ENCODE assay signal across 36 cellular contexts in genomic region chr17:53818271-53818670, GRCh38. TPM values are rescaled to one million over a fixed set of nuclear protein-coding genes. Genes with fewer than 3 reads are reported as not detected.
"Had no signal": no experiment of that assay in that cellular context is flagged by ENCODE, and none has a peak within 500 bp of the region (broad histone marks: within the 10 kb centered on the region; RNA-seq: fewer than 3 reads in every experiment).

No MANE protein-coding gene starts in this region.

- H3K36me3 ChIP-seq: brain microvascular endothelial cell, esophagus muscularis mucosa, gastrocnemius medialis, heart left ventricle had no signal

- H3K9me3 Mint-ChIP-seq: activated CD4-positive, alpha-beta T cell treated with anti-CD3 and anti-CD28 coated beads, Interleukin-2, amount 10 ng/mL, durations not matched to agents 24 days and 14 days; activated naive CD4-positive, alpha-beta T cell treated with anti-CD3 and anti-CD28 coated beads, Interleukin-2, amount 50 U/mL, for 72 hours; central memory CD8-positive, alpha-beta T cell had no signal

- H3K27me3 ChIP-seq: brain microvascular endothelial cell, esophagus muscularis mucosa, foreskin keratinocyte, gastrocnemius medialis, heart left ventricle had no signal

- H3K27ac ChIP-seq: brain microvascular endothelial cell, esophagus muscularis mucosa, foreskin keratinocyte, gastrocnemius medialis, heart left ventricle had no signal

- H3K4me1 ChIP-seq: esophagus muscularis mucosa, foreskin keratinocyte, gastrocnemius medialis, heart left ventricle had no signal

- H3K4me3 Mint-ChIP-seq: activated CD4-positive, alpha-beta memory T cell treated with anti-CD3 and anti-CD28 coated beads for 36 hours; activated CD4-positive, alpha-beta T cell treated with anti-CD3 and anti-CD28 coated beads for 36 hours; activated CD4-positive, alpha-beta T cell treated with anti-CD3 and anti-CD28 coated beads, Interleukin-2, amount 10 ng/mL, durations not matched to agents 24 days and 14 days; activated CD8-positive, alpha-beta memory T cell treated with anti-CD3 and anti-CD28 coated beads, Interleukin-2, amount 10 ng/mL, durations not matched to agents 7 days and 5 days; activated CD8-positive, alpha-beta T cell treated with anti-CD3 and anti-CD28 coated beads, Interleukin-2, amount 10 ng/mL, durations not matched to agents 7 days and 5 days; activated naive CD4-positive, alpha-beta T cell treated with anti-CD3 and anti-CD28 coated beads, Interleukin-2, amount 10 ng/mL, durations not matched to agents 7 days and 5 days; activated naive CD8-positive, alpha-beta T cell treated with anti-CD3 and anti-CD28 coated beads, Interleukin-2, amount 10 ng/mL, durations not matched to agents 7 days and 5 days; activated T-cell treated with anti-CD3 and anti-CD28 coated beads, Interleukin-2, amount 50 U/mL, for 24 hours; activated T-cell treated with anti-CD3 and anti-CD28 coated beads, Interleukin-2, amount 50 U/mL, for 72 hours; central memory CD8-positive, alpha-beta T cell; effector memory CD8-positive, alpha-beta T cell; T-helper 17 cell; T-helper 2 cell treated with Interferon-gamma antibody and Interleukin-4, amounts not matched to agents 5 μg/mL and 100 μg/mL, for 36 hours had no signal

- H3K27me3 Mint-ChIP-seq: activated CD4-positive, alpha-beta memory T cell treated with anti-CD3 and anti-CD28 coated beads for 36 hours; activated CD4-positive, alpha-beta T cell treated with anti-CD3 and anti-CD28 coated beads for 36 hours; activated CD4-positive, alpha-beta T cell treated with anti-CD3 and anti-CD28 coated beads, Interleukin-2, amount 10 ng/mL, durations not matched to agents 24 days and 14 days; activated CD8-positive, alpha-beta memory T cell treated with anti-CD3 and anti-CD28 coated beads, Interleukin-2, amount 10 ng/mL, durations not matched to agents 7 days and 5 days; activated naive CD4-positive, alpha-beta T cell treated with anti-CD3 and anti-CD28 coated beads, Interleukin-2, amount 10 ng/mL, durations not matched to agents 7 days and 5 days; activated naive CD8-positive, alpha-beta T cell treated with anti-CD3 and anti-CD28 coated beads, Interleukin-2, amount 10 ng/mL, durations not matched to agents 7 days and 5 days; activated T-cell treated with anti-CD3 and anti-CD28 coated beads, Interleukin-2, amount 50 U/mL, for 24 hours; central memory CD8-positive, alpha-beta T cell; effector memory CD8-positive, alpha-beta T cell; T-helper 17 cell had no signal

- H3K27ac Mint-ChIP-seq: activated CD4-positive, alpha-beta memory T cell treated with anti-CD3 and anti-CD28 coated beads for 36 hours; activated CD4-positive, alpha-beta T cell treated with anti-CD3 and anti-CD28 coated beads for 36 hours; activated CD4-positive, alpha-beta T cell treated with anti-CD3 and anti-CD28 coated beads, Interleukin-2, amount 10 ng/mL, durations not matched to agents 24 days and 14 days; activated CD8-positive, alpha-beta memory T cell treated with anti-CD3 and anti-CD28 coated beads, Interleukin-2, amount 10 ng/mL, durations not matched to agents 7 days and 5 days; activated CD8-positive, alpha-beta T cell treated with anti-CD3 and anti-CD28 coated beads, Interleukin-2, amount 10 ng/mL, durations not matched to agents 7 days and 5 days; activated naive CD4-positive, alpha-beta T cell treated with anti-CD3 and anti-CD28 coated beads, Interleukin-2, amount 10 ng/mL, durations not matched to agents 7 days and 5 days; activated naive CD4-positive, alpha-beta T cell treated with anti-CD3 and anti-CD28 coated beads, Interleukin-2, amount 50 U/mL, for 72 hours; activated naive CD8-positive, alpha-beta T cell treated with anti-CD3 and anti-CD28 coated beads, Interleukin-2, amount 10 ng/mL, durations not matched to agents 7 days and 5 days; activated T-cell treated with anti-CD3 and anti-CD28 coated beads, Interleukin-2, amount 50 U/mL, for 24 hours; activated T-cell treated with anti-CD3 and anti-CD28 coated beads, Interleukin-2, amount 50 U/mL, for 72 hours; effector memory CD8-positive, alpha-beta T cell; T-helper 17 cell; T-helper 2 cell treated with Interferon-gamma antibody and Interleukin-4, amounts not matched to agents 5 μg/mL and 100 μg/mL, for 36 hours had no signal

- ATAC-seq: activated CD4-positive, alpha-beta T cell treated with anti-CD3 and anti-CD28 coated beads for 36 hours; activated CD8-positive, alpha-beta memory T cell treated with anti-CD3 and anti-CD28 coated beads, Interleukin-2, amount 10 ng/mL, durations not matched to agents 7 days and 5 days; activated CD8-positive, alpha-beta T cell treated with anti-CD3 and anti-CD28 coated beads, Interleukin-2, amount 10 ng/mL, durations not matched to agents 7 days and 5 days; activated naive CD4-positive, alpha-beta T cell treated with anti-CD3 and anti-CD28 coated beads, Interleukin-2, amount 50 U/mL, for 72 hours; activated T-cell treated with anti-CD3 and anti-CD28 coated beads, Interleukin-2, amount 50 U/mL, for 72 hours; effector memory CD8-positive, alpha-beta T cell; foreskin keratinocyte; gastrocnemius medialis; heart left ventricle; T-helper 17 cell had no signal

- H3K9me3 ChIP-seq: esophagus muscularis mucosa, gastrocnemius medialis had no signal

- H3K4me3 ChIP-seq: esophagus muscularis mucosa, gastrocnemius medialis, heart left ventricle had no signal

- DNase-seq: activated CD4-positive, alpha-beta memory T cell treated with anti-CD3 and anti-CD28 coated beads for 36 hours; activated CD4-positive, alpha-beta T cell treated with anti-CD3 and anti-CD28 coated beads for 36 hours; activated CD4-positive, alpha-beta T cell treated with anti-CD3 and anti-CD28 coated beads, Interleukin-2, amount 10 ng/mL, durations not matched to agents 24 days and 14 days; activated CD4-positive, CD25-positive, alpha-beta regulatory T cell; activated CD4-positive, CD25-positive, alpha-beta regulatory T cell treated with anti-CD3 and anti-CD28 coated beads, Interleukin-2, amount 50 U/mL, for 72 hours; activated CD8-positive, alpha-beta memory T cell treated with anti-CD3 and anti-CD28 coated beads, Interleukin-2, amount 10 ng/mL, durations not matched to agents 7 days and 5 days; activated CD8-positive, alpha-beta memory T cell treated with anti-CD3 and anti-CD28 coated beads, Interleukin-2, amount 50 U/mL, for 4 hours; activated CD8-positive, alpha-beta T cell treated with anti-CD3 and anti-CD28 coated beads, Interleukin-2, amount 10 ng/mL, durations not matched to agents 7 days and 5 days; activated gamma-delta T cell; activated naive CD4-positive, alpha-beta T cell; activated naive CD4-positive, alpha-beta T cell treated with anti-CD3 and anti-CD28 coated beads, Interleukin-2, amount 10 ng/mL, durations not matched to agents 7 days and 5 days; activated naive CD8-positive, alpha-beta T cell treated with anti-CD3 and anti-CD28 coated beads, Interleukin-2, amount 10 ng/mL, durations not matched to agents 7 days and 5 days; activated T-cell treated with anti-CD3 and anti-CD28 coated beads for 4 hours; activated T-cell treated with anti-CD3 and anti-CD28 coated beads, Interleukin-2, amount 50 U/mL, for 24 hours; activated T-cell treated with anti-CD3 and anti-CD28 coated beads, Interleukin-2, amount 50 U/mL, for 72 hours; brain microvascular endothelial cell; cortex of kidney; dermis blood vessel endothelial cell; effector CD4-positive, alpha-beta T cell; effector memory CD8-positive, alpha-beta T cell; erythroblast; foreskin keratinocyte; gastrocnemius medialis; glutamatergic neuron; heart left ventricle; T-helper 17 cell; T1000 had no signal

- H3K4me1 Mint-ChIP-seq: activated CD4-positive, alpha-beta T cell treated with anti-CD3 and anti-CD28 coated beads for 36 hours; activated CD4-positive, alpha-beta T cell treated with anti-CD3 and anti-CD28 coated beads, Interleukin-2, amount 10 ng/mL, durations not matched to agents 24 days and 14 days; activated CD8-positive, alpha-beta memory T cell treated with anti-CD3 and anti-CD28 coated beads, Interleukin-2, amount 10 ng/mL, durations not matched to agents 7 days and 5 days; activated naive CD4-positive, alpha-beta T cell treated with anti-CD3 and anti-CD28 coated beads, Interleukin-2, amount 10 ng/mL, durations not matched to agents 7 days and 5 days; activated naive CD8-positive, alpha-beta T cell treated with anti-CD3 and anti-CD28 coated beads, Interleukin-2, amount 10 ng/mL, durations not matched to agents 7 days and 5 days; central memory CD8-positive, alpha-beta T cell; T-helper 17 cell had no signal

RNA-seq across cellular contexts. Expression of gene KIF2B, which starts 4.5 kb away (rescaled TPM):
- total RNA-seq: activated CD4-positive, alpha-beta memory T cell treated with anti-CD3 and anti-CD28 coated beads for 36 hours; activated CD4-positive, alpha-beta T cell treated with anti-CD3 and anti-CD28 coated beads for 36 hours; activated CD4-positive, alpha-beta T cell treated with anti-CD3 and anti-CD28 coated beads, Interleukin-2, amount 10 ng/mL, durations not matched to agents 24 days and 14 days; activated CD8-positive, alpha-beta memory T cell treated with anti-CD3 and anti-CD28 coated beads for 36 hours; activated CD8-positive, alpha-beta memory T cell treated with anti-CD3 and anti-CD28 coated beads, Interleukin-2, amount 10 ng/mL, durations not matched to agents 7 days and 5 days; activated CD8-positive, alpha-beta T cell treated with anti-CD3 and anti-CD28 coated beads, Interleukin-2, amount 10 ng/mL, durations not matched to agents 7 days and 5 days; activated naive CD4-positive, alpha-beta T cell treated with anti-CD3 and anti-CD28 coated beads, Interleukin-2, amount 50 U/mL, for 72 hours; activated naive CD8-positive, alpha-beta T cell treated with anti-CD3 and anti-CD28 coated beads, Interleukin-2, amount 10 ng/mL, durations not matched to agents 7 days and 5 days; activated T-cell treated with anti-CD3 and anti-CD28 coated beads, Interleukin-2, amount 50 U/mL, for 72 hours; astrocyte; bronchial epithelial cell; cardiac septum; chondrocyte; dermis blood vessel endothelial cell; esophagus muscularis mucosa; foreskin keratinocyte; gastrocnemius medialis; heart left ventricle; T-helper 17 cell had no signal
